ENCODE assay signal across 27 cellular contexts in genomic region chr7:137652721-137653120, GRCh38.
DNase-seq lines count a peak whose midpoint lies in the region; ATAC-seq, FAIRE-seq and TF ChIP-seq lines count a peak whose summit lies in the region.
"Had no signal": no experiment of that assay in that cellular context is flagged by ENCODE, and none has a peak within 500 bp of the region (broad histone marks: within the 10 kb centered on the region; RNA-seq: fewer than 3 reads in every experiment).

No MANE protein-coding gene starts in this region.

- TF ChIP-seq POLR2A in H54 (IDR thresholded peaks at IDR 0.05; ENCODE audit: low read depth, low read length): no peak

- peak; percentile 28 for DNase-seq in AG08396 (ENCODE audit: low spot score)
- DNase-seq in H54 (ENCODE audit: insufficient read length, low spot score): no peak
- peak; percentile 58 for DNase-seq in astrocyte of the spinal cord (ENCODE audit: low read depth, low spot score)
- peak; percentile 44 to 70 for DNase-seq in foreskin fibroblast
- DNase-seq in Kasumi-1 (lab: John Stamatoyannopoulos, UW): no peak
- no peak for DNase-seq in NCI-H2107 treated with DMSO at 0.1 percent for 48 hours (lab: John Stamatoyannopoulos, UW; ENCODE audit: unreplicated experiment)
- no peak for DNase-seq in caudate nucleus (lab: John Stamatoyannopoulos, UW)
- DNase-seq: activated CD4-positive, alpha-beta T cell treated with anti-CD3 and anti-CD28 coated beads, Interleukin-2, amount 50 U/mL, for 1 hour; activated naive CD8-positive, alpha-beta T cell treated with anti-CD3 and anti-CD28 coated beads, Interleukin-2, amount 50 U/mL, for 24 hours; C1 segment of cervical spinal cord; GDM1; hypothalamus; islet precursor cell; KG1; mammary epithelial cell; NCI-H1048; NCI-H1930; NCI-H345; NCI-H82; PC-9; SJCRH30 had no signal

- ATAC-seq in HG03097 (IDR thresholded peaks at IDR 0.05; ENCODE audit: low FRiP score, unreplicated experiment): no peak
- ATAC-seq: A549; activated naive CD8-positive, alpha-beta T cell treated with anti-CD3 and anti-CD28 coated beads, Interleukin-2, amount 50 U/mL, for 24 hours; esophagus mucosa; GM12878; GM23338 had no signal

- no peak overlapping the region for H3K4me3 ChIP-seq in astrocyte of the spinal cord (ENCODE audit: low read depth, low read length)
- H3K4me3 ChIP-seq in foreskin fibroblast (ENCODE audit: low read depth in 1 of 2, low read length in 2 of 2): no peak overlapping the region
- H3K4me3 ChIP-seq: A549, GM12878, GM23338, PC-9, right atrium auricular region, SJCRH30 had no signal

- peak; percentile 6 for FAIRE-seq in H54 (lab: Jason Lieb, UNC)
- FAIRE-seq: A549, GM12878 had no signal

- H3K27ac ChIP-seq in caudate nucleus (ENCODE audit: low read depth, low read length): no peak overlapping the region
- H3K27ac ChIP-seq: A549, PC-9, right atrium auricular region, SJCRH30 had no signal

- in situ Hi-C loops in astrocyte of the spinal cord (cut with HindIII; ENCODE audit: low sequenced_read_pairs): no loop called here

- TF ChIP-seq CTCF in astrocyte of the spinal cord (IDR thresholded peaks at IDR 0.05; ENCODE audit: low read depth, low read length) (no peak), foreskin fibroblast (IDR thresholded peaks at IDR 0.05; ENCODE audit: low read depth, low read length) (no peak)

Comparison
In these comparisons a context has a peak if more than half of its experiments do, and no peak if none do; other contexts are left out.
1. DNase-seq: peak in AG08396 (single experiment), astrocyte of the spinal cord (single experiment) and foreskin fibroblast (2 of 2); none in H54 (single experiment), Kasumi-1 (0 of 2), NCI-H2107 treated with DMSO at 0.1 percent for 48 hours (single experiment) and caudate nucleus (0 of 61).